8 cellular contexts compared by ENCODE assay signal in the genomic region with DNA sequence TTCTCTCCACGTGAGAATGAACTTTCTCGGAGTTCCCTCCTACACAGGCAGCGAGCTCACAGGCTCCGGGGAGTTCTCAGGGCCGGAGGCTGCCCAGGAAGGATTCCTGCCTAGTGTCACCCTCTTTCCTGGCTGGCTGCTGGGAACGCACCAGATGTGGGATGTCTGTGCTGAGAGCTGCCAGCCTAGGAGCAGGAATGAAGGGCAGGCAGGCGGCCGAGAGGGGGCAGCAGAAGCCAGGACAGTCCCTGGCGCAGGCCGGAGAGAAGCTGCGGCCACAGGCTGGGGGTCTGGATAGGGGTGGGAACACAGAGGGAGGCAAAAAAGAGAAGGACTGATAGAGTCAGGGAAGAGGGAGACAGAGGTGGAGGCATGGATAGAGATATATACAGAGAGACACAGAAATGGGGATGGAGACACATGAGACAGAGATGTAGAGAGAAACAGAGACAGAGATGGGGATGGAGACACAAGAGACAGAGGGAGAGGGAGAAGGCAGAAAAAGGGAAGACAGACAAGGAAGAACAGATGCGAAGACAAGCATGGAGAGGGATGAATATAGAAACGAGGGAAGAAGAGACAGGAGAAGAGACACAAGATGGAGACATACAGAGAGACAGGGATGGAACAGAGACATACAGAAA. TPM values are rescaled to one million over a fixed set of nuclear protein-coding genes. Genes with fewer than 3 reads are reported as not detected.
DNase-seq lines count a peak whose midpoint lies in the region; ATAC-seq and TF ChIP-seq lines count a peak whose summit lies in the region.

No MANE protein-coding gene starts in this region.

- no peaks in the 10 kb centered on the region for H3K9me3 Mint-ChIP-seq in neural crest cell

- H3K4me1 Mint-ChIP-seq in neural crest cell = peaks cover 13% of the 10 kb centered on the region

- no peak for ATAC-seq in GM19467 (IDR thresholded peaks at IDR 0.05; ENCODE audit: unreplicated experiment)
- ATAC-seq in HG03354 (IDR thresholded peaks at IDR 0.05; ENCODE audit: poor library complexity, severe bottlenecking, unreplicated experiment) = no peak

- H3K36me3 Mint-ChIP-seq in neural crest cell (ENCODE audit: low read depth) = no peaks in the 10 kb centered on the region

- no peak overlapping the region for H3K27ac Mint-ChIP-seq in neural crest cell (ENCODE audit: unreplicated experiment)

- H3K27me3 Mint-ChIP-seq in neural crest cell (ENCODE audit: low read depth) = peaks cover 23% of the 10 kb centered on the region

- DNase-seq in A172 (ENCODE audit: low spot score) = peak; percentile 38
- DNase-seq in GM12865 (ENCODE audit: low read depth) = peak; percentile 41
- peak; percentile 43 for DNase-seq in NCI-H460 (ENCODE audit: extremely low read depth, low read depth)
- peak; percentile 35 for DNase-seq in activated T-cell treated with anti-CD3 and anti-CD28 coated beads, Interleukin-2, amount 50 U/mL, for 1 hour
- peak; percentile 65 to 84 for DNase-seq in foreskin fibroblast
- DNase-seq in neural crest cell (ENCODE audit: low read depth, low spot score) = peak; percentile 83

- no peak overlapping the region for H3K4me3 ChIP-seq in GM12865 (ENCODE audit: low read depth, low read length)
- no peak overlapping the region for H3K4me3 ChIP-seq in foreskin fibroblast (ENCODE audit: low read depth in 1 of 2, low read length in 2 of 2)

- H3K4me3 Mint-ChIP-seq in neural crest cell = peak overlapping the region; percentile 17

- TF ChIP-seq CTCF in GM12865 (IDR thresholded peaks at IDR 0.05; ENCODE audit: insufficient read depth, low read depth, low read length, missing control alignments) = peak; percentile 75
- TF ChIP-seq CTCF in foreskin fibroblast (IDR thresholded peaks at IDR 0.05; ENCODE audit: low read depth, low read length) = peak; percentile 82
- peak; percentile 89 for TF ChIP-seq CTCF in neural crest cell (conservative IDR thresholded peaks at IDR 0.05)

RNA-seq across cellular contexts. Expression of gene ENHO, which starts 25.3 kb away (rescaled TPM):
- 0.43 and 1.1 TPM in 2 replicates for total RNA-seq in A172 (2014; rRNA removed; shearing (Covaris generic))
- not detected in 2 replicates for total RNA-seq in NCI-H460 (2014; rRNA removed; shearing (Covaris generic))
- polyA plus RNA-seq in NCI-H460 (2014; cell fraction: nucleus; rRNA removed) = not detected in 2 replicates
- 12.0 and 13.2 TPM in 2 replicates for total RNA-seq in neural crest cell

RNA-seq across cellular contexts. Expression of gene CNTFR, which starts 41.4 kb away (rescaled TPM):
- total RNA-seq in A172 (2014; rRNA removed; shearing (Covaris generic)) = 0.69 TPM in 1 of 2 replicates, not detected in the other
- total RNA-seq in NCI-H460 (2014; rRNA removed; shearing (Covaris generic)) = 0.17 TPM in 1 of 2 replicates, not detected in the other
- polyA plus RNA-seq in NCI-H460 (2014; cell fraction: nucleus; rRNA removed) = 0.57 TPM in 1 of 2 replicates, not detected in the other
- 112 and 115 TPM in 2 replicates for total RNA-seq in neural crest cell

Comparison
In these comparisons a context has a peak if more than half of its experiments do, and no peak if none do; other contexts are left out.
1. RNA of gene CNTFR, which starts 41.4 kb away (total RNA-seq): 112 to 115 TPM in neural crest cell; 0.17 TPM in NCI-H460 and 0.69 TPM in A172; every median in the first group is over 10 times any median in the second.
2. Peak in every context shown above with its lines, with median percentiles within 50 percentile points of each other: DNase-seq and CTCF ChIP-seq.